8 cellular contexts compared by ENCODE assay signal in the genomic region with DNA sequence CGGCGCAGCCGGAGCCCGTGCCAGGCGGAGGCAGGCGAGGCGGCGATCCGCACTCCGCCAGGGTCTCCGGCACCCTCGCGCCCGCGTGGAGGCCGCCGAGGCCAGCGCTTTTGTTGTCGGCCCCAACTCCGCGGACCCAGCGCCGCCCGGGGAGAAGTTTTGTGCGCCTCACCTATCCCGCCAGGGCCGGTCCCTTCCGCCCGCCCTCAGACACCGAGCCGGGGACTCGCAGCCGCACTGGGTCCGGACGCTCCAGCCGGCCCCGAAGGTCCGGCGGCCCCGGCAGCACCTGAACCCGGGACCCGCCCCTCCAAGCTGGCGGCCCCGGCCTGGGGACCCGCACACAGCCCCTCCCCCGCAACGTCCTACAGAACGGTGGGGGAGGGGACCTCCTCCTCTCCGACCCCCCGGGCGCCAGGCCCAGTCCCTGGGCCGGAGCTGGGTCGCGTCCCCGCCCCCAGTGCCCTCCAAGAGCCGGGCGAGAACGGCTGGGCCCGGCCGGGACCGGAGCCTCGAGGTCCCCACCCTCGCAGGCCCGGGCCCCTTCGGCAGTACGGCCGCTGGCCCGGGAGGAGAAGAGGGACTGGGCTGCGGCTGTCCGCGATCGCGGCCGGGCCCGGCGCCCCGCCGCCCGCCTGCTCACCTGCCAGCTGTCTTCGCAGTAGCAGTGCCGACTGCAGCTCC. TPM values are rescaled to one million over a fixed set of nuclear protein-coding genes. Genes with fewer than 3 reads are reported as not detected.
DNase-seq lines count a peak whose midpoint lies in the region; ATAC-seq and TF ChIP-seq lines count a peak whose summit lies in the region.

No MANE protein-coding gene starts in this region.

- no peak for TF ChIP-seq POLR2A in body of pancreas (IDR thresholded peaks at IDR 0.05)

- H3K36me3 ChIP-seq in body of pancreas (replicated peaks in 1 of 2; ENCODE audit: insufficient read depth in 1 of 2, low read depth in 2 of 2) = no peaks in the 10 kb centered on the region

- TF ChIP-seq CTCF in body of pancreas (IDR thresholded peaks at IDR 0.05) = no peak

- peak overlapping the region; percentile 88 to 99 (median 96) for H3K27ac ChIP-seq in body of pancreas

- peak; percentile 15 for ATAC-seq in HG02852 (IDR thresholded peaks at IDR 0.05; ENCODE audit: unreplicated experiment)
- peak; percentile 12 for ATAC-seq in body of pancreas

- peaks cover 29% of the 10 kb centered on the region for H3K4me1 ChIP-seq in body of pancreas

- 0% methylated on average over 69 of the region's 81 CpGs; no CpG with 5 or more reads in 1 of the 2 donors for WGBS in body of pancreas, 2 donors

- intact Hi-C loops in body of pancreas (cut with DNase I) = no loop called here

- H3K4me3 ChIP-seq in body of pancreas = peak overlapping the region; percentile 81 to 99

- no peaks in the 10 kb centered on the region for H3K27me3 ChIP-seq in body of pancreas

- DNase-seq in NCI-H1417 (lab: John Stamatoyannopoulos, UW) (peak in 2 of 3 experiments; percentile 61 to 67), NCI-H1417 treated with DMSO at 0.1 percent for 48 hours (lab: John Stamatoyannopoulos, UW) (no peak), RKO (ENCODE audit: low spot score) (peak; percentile 19), body of pancreas (peak; percentile 34 to 61 (median 42)), islet precursor cell (peak; percentile 75), NCI-H526 treated with DMSO at 0.1 percent for 48 hours (lab: John Stamatoyannopoulos, UW) (no peak)
- DNase-seq in stimulated activated CD4-positive, alpha-beta T cell treated with anti-CD3 and anti-CD28 coated beads, Interleukin-15, amount 100 ng/mL, for 48 hours (ENCODE audit: low read depth in 2 of 2) = peak; percentile 15 to 20

- no peaks in the 10 kb centered on the region for H3K9me3 ChIP-seq in body of pancreas

RNA-seq across cellular contexts. Expression of gene UBE2G1, which starts 0.7 kb away (rescaled TPM):
- total RNA-seq in body of pancreas = 10 to 100 TPM; 26.7 to 29.3 TPM

Comparison
In these comparisons a context has a peak if more than half of its experiments do, and no peak if none do; other contexts are left out.
1. DNase-seq: peak in NCI-H1417 (2 of 3), RKO (single experiment), body of pancreas (4 of 4), islet precursor cell (single experiment) and stimulated activated CD4-positive, alpha-beta T cell treated with anti-CD3 and anti-CD28 coated beads, Interleukin-15, amount 100 ng/mL, for 48 hours (2 of 2); none in NCI-H1417 treated with DMSO at 0.1 percent for 48 hours (single experiment) and NCI-H526 treated with DMSO at 0.1 percent for 48 hours (single experiment).